In the genomic region with DNA sequence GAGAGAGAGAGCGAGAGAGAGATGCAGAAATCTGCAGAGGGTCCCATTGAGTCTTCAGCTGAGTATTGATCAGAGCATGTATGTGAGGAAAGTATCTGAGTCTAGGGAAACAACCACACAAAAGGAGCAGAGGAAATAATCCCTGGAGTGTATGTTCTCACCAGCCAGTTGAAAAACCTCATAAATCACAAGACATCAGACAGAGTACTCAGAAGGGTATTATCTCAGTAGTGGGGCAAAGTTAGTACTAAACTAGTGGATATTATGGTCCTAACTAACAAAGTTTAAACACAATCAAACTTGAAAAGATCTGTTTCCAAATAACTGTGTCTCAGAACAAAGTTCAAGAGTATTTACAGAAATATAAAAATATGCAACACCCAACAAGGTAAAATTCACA, we compare ENCODE assay signal across 24 cellular contexts.
"Had no signal": no experiment of that assay in that cellular context is flagged by ENCODE, and none has a peak within 500 bp of the region (broad histone marks: within the 10 kb centered on the region; RNA-seq: fewer than 3 reads in every experiment).

No MANE protein-coding gene starts in this region.

- DNase-seq: cortex of kidney; effector memory CD8-positive, alpha-beta T cell; erythroblast; esophagus squamous epithelium; foreskin melanocyte; head of caudate nucleus; naive thymus-derived CD8-positive, alpha-beta T cell; spleen; stimulated activated CD4-positive, alpha-beta T cell treated with anti-CD3 and anti-CD28 coated beads, Interleukin-4, amount 100 ng/mL, for 4 hours had no signal

- H3K36me3 Mint-ChIP-seq: stimulated activated memory B cell treated with anti-CD40 and anti-IgM and Interleukin-4, amounts not matched to agents 10 μg/mL and 1 μg/mL and 100 μg/mL, for 72 hours had no signal

- H3K9me3 ChIP-seq: esophagus squamous epithelium, neutrophil, prostate gland, sigmoid colon, thoracic aorta, tibial nerve, vagina had no signal

- H3K36me3 ChIP-seq: esophagus squamous epithelium, neutrophil, prostate gland, right atrium auricular region, sigmoid colon, spleen, thoracic aorta, tibial nerve, vagina had no signal

- ATAC-seq: effector memory CD8-positive, alpha-beta T cell; left lobe of liver; naive thymus-derived CD8-positive, alpha-beta T cell; stimulated activated memory B cell treated with anti-CD40 and anti-IgM and Interleukin-4, amounts not matched to agents 10 μg/mL and 1 μg/mL and 100 μg/mL, for 72 hours had no signal

- H3K4me3 Mint-ChIP-seq: effector memory CD8-positive, alpha-beta T cell; memory B cell; mesothelial cell of epicardium; naive thymus-derived CD8-positive, alpha-beta T cell; stimulated activated memory B cell treated with anti-CD40 and anti-IgM and Interleukin-4, amounts not matched to agents 10 μg/mL and 1 μg/mL and 100 μg/mL, for 72 hours; stimulated activated naive CD8-positive, alpha-beta T cell treated with anti-CD3 and anti-CD28 coated beads, Interleukin-15, Interleukin-2, amounts not matched to agents 100 ng/mL and 50 ng/mL, for 24 hours had no signal

- H2AFZ ChIP-seq: parathyroid adenoma had no signal

- H3K4me3 ChIP-seq: esophagus squamous epithelium, lung, prostate gland, right atrium auricular region, sigmoid colon, skin epidermis, spleen, thoracic aorta, tibial nerve, vagina had no signal

- H3K9ac ChIP-seq: parathyroid adenoma had no signal

- H3K4me1 Mint-ChIP-seq: stimulated activated memory B cell treated with anti-CD40 and anti-IgM and Interleukin-4, amounts not matched to agents 10 μg/mL and 1 μg/mL and 100 μg/mL, for 72 hours had no signal

- H3K27ac ChIP-seq: esophagus squamous epithelium, neutrophil, parathyroid adenoma, prostate gland, right atrium auricular region, sigmoid colon, skin epidermis, spleen, tibial nerve, vagina had no signal

- H3K27me3 ChIP-seq: esophagus squamous epithelium, right atrium auricular region, sigmoid colon, spleen, tibial nerve, vagina had no signal

- H3K27ac Mint-ChIP-seq: effector memory CD8-positive, alpha-beta T cell; memory B cell; mesothelial cell of epicardium; stimulated activated memory B cell treated with anti-CD40 and anti-IgM and Interleukin-4, amounts not matched to agents 10 μg/mL and 1 μg/mL and 100 μg/mL, for 72 hours; stimulated activated naive CD8-positive, alpha-beta T cell treated with anti-CD3 and anti-CD28 coated beads, Interleukin-15, Interleukin-2, amounts not matched to agents 100 ng/mL and 50 ng/mL, for 24 hours had no signal

- H3K27me3 Mint-ChIP-seq: effector memory CD8-positive, alpha-beta T cell; stimulated activated memory B cell treated with anti-CD40 and anti-IgM and Interleukin-4, amounts not matched to agents 10 μg/mL and 1 μg/mL and 100 μg/mL, for 72 hours; stimulated activated naive CD8-positive, alpha-beta T cell treated with anti-CD3 and anti-CD28 coated beads, Interleukin-15, Interleukin-2, amounts not matched to agents 100 ng/mL and 50 ng/mL, for 24 hours had no signal
